ENCODE assay signal across 18 cellular contexts in genomic region chr15:25741253-25741575, GRCh38.
DNase-seq lines count a peak whose midpoint lies in the region; ATAC-seq and TF ChIP-seq lines count a peak whose summit lies in the region.
"Had no signal": no experiment of that assay in that cellular context is flagged by ENCODE, and none has a peak within 500 bp of the region (broad histone marks: within the 10 kb centered on the region; RNA-seq: fewer than 3 reads in every experiment).

No MANE protein-coding gene starts in this region.

- no peaks in the 10 kb centered on the region for H3K79me1 ChIP-seq in neuronal stem cell (ENCODE audit: low read depth, low read length)

- H4K91ac ChIP-seq in neuronal stem cell (ENCODE audit: low read depth, low read length, poor library complexity), result no peak overlapping the region

- in situ Hi-C loops in KBM-7 (cut with MboI; ENCODE audit: low pct_unique_long_range_greater_than_20kb, low sequenced_read_pairs), result no loop called here

- no peak overlapping the region for H2AFZ ChIP-seq in neuronal stem cell (ENCODE audit: low read length)

- peaks cover 12 to 21% of the 10 kb centered on the region in 2 donors for H3K4me1 ChIP-seq in neuronal stem cell (ENCODE audit: control insufficient read depth in 2 of 2, insufficient read depth in 1 of 2, low read depth in 1 of 2, low read length in 2 of 2)

- no CpG with 5 or more reads among the region's 5 CpGs for WGBS in neuronal stem cell (ENCODE audit: extremely low coverage in 2 of 2, insufficient read length in 2 of 2, insufficient replicate concordance in 1 of 2), 2 donors

- TF ChIP-seq POLR2A in GM18505 (IDR thresholded peaks at IDR 0.05; ENCODE audit: borderline replicate concordance, extremely low read depth, insufficient read depth, insufficient read length), result no peak

- H3K27me3 ChIP-seq in neuronal stem cell (ENCODE audit: control insufficient read depth in 3 of 3, insufficient read depth in 3 of 3, low read depth in 1 of 3, low read length in 3 of 3), result no peaks in the 10 kb centered on the region

- H2BK120ac ChIP-seq in neuronal stem cell (ENCODE audit: low read depth, low read length), result no peak overlapping the region

- ATAC-seq in GM18505 (IDR thresholded peaks at IDR 0.05; ENCODE audit: unreplicated experiment), result peak; percentile 67
- no peak for ATAC-seq in GM19452 (IDR thresholded peaks at IDR 0.05; ENCODE audit: unreplicated experiment)
- ATAC-seq: naive thymus-derived CD8-positive, alpha-beta T cell had no signal

- peaks cover 0 to 3% of the 10 kb centered on the region in 2 donors for H3K9me3 ChIP-seq in neuronal stem cell (replicated peaks in 1 of 2; ENCODE audit: control insufficient read depth in 2 of 2, insufficient read depth in 1 of 2, low read depth in 1 of 2, low read length in 2 of 2)

- no peak overlapping the region for H3K27ac ChIP-seq in neuronal stem cell (replicated peaks; ENCODE audit: low read length)
- H3K27ac ChIP-seq: HL-60, SK-N-MC had no signal

- H2BK15ac ChIP-seq in neuronal stem cell (ENCODE audit: low read length), result peak overlapping the region; percentile 60

- DNase-seq in KBM-7 (peak; percentile 73), SKM-1 treated with dmso at 0.1 percent for 144 hours (lab: John Stamatoyannopoulos, UW; ENCODE audit: unreplicated experiment) (peak; percentile 80), neuronal stem cell (ENCODE audit: low spot score) (no peak), hypothalamus (lab: John Stamatoyannopoulos, UW) (no peak), cerebellum (ENCODE audit: low spot score) (no peak), ureter (ENCODE audit: low spot score) (no peak)
- DNase-seq: activated CD4-positive, alpha-beta T cell treated with anti-CD3 and anti-CD28 coated beads, Interleukin-2, amount 50 U/mL, for 4 hours; activated naive CD4-positive, alpha-beta T cell treated with Interleukin-2 at 50 U/mL for 16 hours; activated T-cell treated with anti-CD3 and anti-CD28 coated beads for 4 hours; Calu3; naive thymus-derived CD8-positive, alpha-beta T cell; NCI-H1092; NCI-H510A treated with DMSO at 0.1 percent for 48 hours; stimulated activated CD4-positive, alpha-beta T cell treated with anti-CD3 and anti-CD28 coated beads, Interleukin-4, amount 100 ng/mL, for 1 hour had no signal

- H2AK5ac ChIP-seq in neuronal stem cell (ENCODE audit: low read depth, low read length), result peak overlapping the region; percentile 28

- H2BK5ac ChIP-seq in neuronal stem cell (ENCODE audit: low read length), result no peak overlapping the region

- no peak overlapping the region for H3K9ac ChIP-seq in neuronal stem cell (ENCODE audit: low read depth, low read length, poor library complexity)

- no peaks in the 10 kb centered on the region for H3K36me3 ChIP-seq in neuronal stem cell (replicated peaks in 1 of 2; ENCODE audit: control insufficient read depth in 2 of 2, insufficient read depth in 2 of 2, low read length in 2 of 2)

- H3K18ac ChIP-seq in neuronal stem cell (ENCODE audit: low read length), result no peak overlapping the region

- H2BK12ac ChIP-seq in neuronal stem cell (ENCODE audit: low read length), result peak overlapping the region; percentile 30

- no peak overlapping the region for H3K14ac ChIP-seq in neuronal stem cell (ENCODE audit: low read length)

- H3K4ac ChIP-seq in neuronal stem cell (ENCODE audit: low read length), result no peak overlapping the region

- H3K4me3 ChIP-seq in neuronal stem cell (ENCODE audit: low read length in 2 of 2), result no peak overlapping the region
- H3K4me3 ChIP-seq: SK-N-MC had no signal

- no peak overlapping the region for H4K8ac ChIP-seq in neuronal stem cell (ENCODE audit: low read depth, low read length)

- no peak overlapping the region for H3K4me2 ChIP-seq in neuronal stem cell (ENCODE audit: insufficient read depth, low read length, poor library complexity, severe bottlenecking)

- no peak overlapping the region for H3K23ac ChIP-seq in neuronal stem cell (ENCODE audit: low read depth, low read length, poor library complexity)

Comparison
In these comparisons a context has a peak if more than half of its experiments do, and no peak if none do; other contexts are left out.
1. DNase-seq: peak in KBM-7 (single experiment) and SKM-1 treated with dmso at 0.1 percent for 144 hours (single experiment); none in neuronal stem cell (single experiment), hypothalamus (0 of 51), cerebellum (single experiment) and ureter (single experiment).